8 cellular contexts compared by ENCODE assay signal in genomic region chr6:87154641-87155271, GRCh38. TPM values are rescaled to one million over a fixed set of nuclear protein-coding genes. Genes with fewer than 3 reads are reported as not detected.
DNase-seq lines count a peak whose midpoint lies in the region; ATAC-seq and TF ChIP-seq lines count a peak whose summit lies in the region.

No MANE protein-coding gene starts in this region.

- peak overlapping the region; percentile 92 for H3K27ac ChIP-seq in 22Rv1

- H3K4me1 Mint-ChIP-seq in central memory CD8-positive, alpha-beta T cell: peaks cover 51% of the 10 kb centered on the region

- peaks cover 20% of the 10 kb centered on the region for H3K36me3 Mint-ChIP-seq in central memory CD8-positive, alpha-beta T cell (ENCODE audit: insufficient read depth)

- peak; percentile 52 for ATAC-seq in HG02623 (IDR thresholded peaks at IDR 0.05; ENCODE audit: unreplicated experiment)
- peak; percentile 74 for ATAC-seq in central memory CD8-positive, alpha-beta T cell (replicated peaks; ENCODE audit: extremely low read depth, poor library complexity, severe bottlenecking)
- peak; percentile 60 for ATAC-seq in left colon

- H3K9me3 Mint-ChIP-seq in central memory CD8-positive, alpha-beta T cell: no peaks in the 10 kb centered on the region

- no peak for TF ChIP-seq POLR2A in NB4 (IDR thresholded peaks at IDR 0.05; ENCODE audit: extremely low read depth, insufficient read length)

- peak overlapping the region; percentile 92 for H3K27ac Mint-ChIP-seq in central memory CD8-positive, alpha-beta T cell (ENCODE audit: low read depth)

- H3K4me3 Mint-ChIP-seq in central memory CD8-positive, alpha-beta T cell: peak overlapping the region; percentile 84

- intact Hi-C loops in left colon (cut with DNase I, micrococcal nuclease): no loop called here

- H3K4me3 ChIP-seq in GM12875 (ENCODE audit: low read depth, low read length) (peak overlapping the region; percentile 93), NB4 (ENCODE audit: low read depth, low read length) (peak overlapping the region; percentile 80)

- no peaks in the 10 kb centered on the region for H3K27me3 Mint-ChIP-seq in central memory CD8-positive, alpha-beta T cell

- TF ChIP-seq CTCF in 22Rv1 (IDR thresholded peaks at IDR 0.05): no peak
- TF ChIP-seq CTCF in GM12875 (IDR thresholded peaks at IDR 0.05; ENCODE audit: borderline replicate concordance, insufficient read depth, low read depth, low read length): no peak
- TF ChIP-seq CTCF in NB4 (IDR thresholded peaks at IDR 0.05; ENCODE audit: low read depth, low read length): no peak

- DNase-seq in NB4 (ENCODE audit: low read depth) (peak; percentile 91), SW480 (ENCODE audit: low spot score) (peak; percentile 81), left colon (no peak), stromal cell of bone marrow (ENCODE audit: low read depth) (peak; percentile 59)
- DNase-seq in central memory CD8-positive, alpha-beta T cell (ENCODE audit: low spot score in 2 of 2): peak in 1 of 2 donors; percentile 68

RNA-seq across cellular contexts. Expression of gene ZNF292, which starts 0.6 kb away (rescaled TPM):
- total RNA-seq in left colon: 10 to 100 TPM; 32.7 to 47.5 TPM

RNA-seq across cellular contexts. Expression of gene CGA, which starts 59.9 kb away (rescaled TPM):
- not detected for total RNA-seq in left colon

Comparison
In these comparisons a context has a peak if more than half of its experiments do, and no peak if none do; other contexts are left out.
1. DNase-seq: peak in NB4 (single experiment), SW480 (single experiment) and stromal cell of bone marrow (single experiment); none in left colon (0 of 2).
2. Peak in every context shown above with its lines, with median percentiles within 50 percentile points of each other: ATAC-seq.